10 cellular contexts compared by ENCODE assay signal in the genomic region with DNA sequence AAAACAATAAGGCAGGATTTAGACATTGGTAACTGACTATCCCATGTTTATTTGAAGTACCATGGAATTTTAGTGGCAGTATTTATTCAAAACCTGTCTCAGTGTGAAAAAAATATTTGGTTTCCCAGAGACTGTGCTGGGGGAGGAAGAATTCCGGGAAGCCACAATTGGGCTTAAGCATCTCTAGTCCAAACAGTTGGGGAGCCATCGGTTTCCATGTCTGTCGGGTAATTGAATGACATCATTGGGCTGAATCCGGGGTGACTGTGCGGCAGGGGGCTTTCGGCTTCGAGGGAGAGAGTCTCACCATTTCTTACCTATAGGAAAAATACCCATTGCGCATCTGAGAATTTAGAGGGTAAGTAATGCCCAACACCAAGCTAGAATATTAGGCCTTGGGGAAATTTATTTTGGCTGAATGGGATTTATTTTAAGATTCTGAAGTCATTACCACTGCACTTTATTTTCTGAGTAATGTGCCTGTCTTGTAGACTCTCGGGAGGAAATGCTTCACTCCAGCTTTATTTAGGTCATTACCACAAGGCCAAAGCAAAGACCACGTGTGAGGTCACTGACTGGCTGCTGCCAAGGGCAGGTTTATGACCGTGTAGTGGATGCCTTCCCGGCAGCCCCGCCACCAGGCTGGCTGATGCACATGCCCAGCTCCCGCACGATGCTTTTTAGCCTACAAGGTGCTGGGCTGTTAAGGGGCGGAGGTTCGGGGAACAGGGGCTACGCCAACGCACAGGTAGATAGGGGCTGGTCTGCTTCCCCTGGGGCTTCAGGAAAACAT. TPM values are rescaled to one million over a fixed set of nuclear protein-coding genes. Genes with fewer than 3 reads are reported as not detected.
A peak's percentile ranks its signal among the peaks of the same experiment; 100 is the strongest.
DNase-seq lines count a peak whose midpoint lies in the region; ATAC-seq, FAIRE-seq and TF ChIP-seq lines count a peak whose summit lies in the region.
"Had no signal": no experiment of that assay in that cellular context is flagged by ENCODE, and none has a peak within 500 bp of the region (broad histone marks: within the 10 kb centered on the region; RNA-seq: fewer than 3 reads in every experiment).

No MANE protein-coding gene starts in this region.

- H4K5ac ChIP-seq in mesendoderm (ENCODE audit: low read length): no peak overlapping the region

- no peak overlapping the region for H4K8ac ChIP-seq in mesendoderm (ENCODE audit: low read depth, low read length)

- no peak overlapping the region for H2BK120ac ChIP-seq in mesendoderm (ENCODE audit: low read depth, low read length)

- no peaks in the 10 kb centered on the region for H3K27me3 ChIP-seq in liver (ENCODE audit: control insufficient read depth in 4 of 4, insufficient read depth in 4 of 4, low read length in 3 of 4)
- peaks cover 3 to 22% of the 10 kb centered on the region in 2 experiments; a peak in 3 of 5 replicates for H3K27me3 ChIP-seq in HepG2 (ENCODE audit: control insufficient read depth in 1 of 2, insufficient read depth in 2 of 2, low read length in 2 of 2)
- H3K27me3 ChIP-seq in muscle layer of duodenum (ENCODE audit: low read depth, low read length): no peaks in the 10 kb centered on the region
- H3K27me3 ChIP-seq in mesendoderm (ENCODE audit: insufficient read depth, low read length, poor library complexity): no peaks in the 10 kb centered on the region

- H3K4me1 Mint-ChIP-seq in activated CD4-positive, alpha-beta T cell treated with anti-CD3 and anti-CD28 coated beads for 36 hours: no peaks in the 10 kb centered on the region

- H3K4me2 ChIP-seq in HepG2 (ENCODE audit: low read depth, low read length) (no peak overlapping the region), mesendoderm (ENCODE audit: low read length) (no peak overlapping the region)

- TF ChIP-seq RAD21 in liver (IDR thresholded peaks at IDR 0.05): no peak
- TF ChIP-seq RAD21 in HepG2 (CRISPR knock-in tag; IDR thresholded peaks at IDR 0.05): no peak

- no peak overlapping the region for H3K4me3 Mint-ChIP-seq in activated CD4-positive, alpha-beta T cell treated with anti-CD3 and anti-CD28 coated beads for 36 hours
- H3K4me3 Mint-ChIP-seq: B cell had no signal

- no peak overlapping the region for H2BK15ac ChIP-seq in mesendoderm (replicated peaks; ENCODE audit: low read depth)

- in situ Hi-C loops in HepG2 (cut with HindIII; ENCODE audit: extremely low pct_ligation_motif_present, low pct_unique_long_range_greater_than_20kb): no loop called here

- no peaks in the 10 kb centered on the region for H4K20me1 ChIP-seq in HepG2 (ENCODE audit: insufficient read depth, low read length)

- whole genome bisulfite sequencing in liver: 79% methylated on average over 19 of the region's 19 CpGs
- 67% methylated on average over 14 of the region's 19 CpGs for WGBS in HepG2 (ENCODE audit: low lambda C conversion rate)
- no CpG with 5 or more reads among the region's 19 CpGs for WGBS in mesendoderm (ENCODE audit: extremely low coverage, insufficient coverage, low lambda C conversion rate)

- H3K36me3 Mint-ChIP-seq in activated CD4-positive, alpha-beta T cell treated with anti-CD3 and anti-CD28 coated beads for 36 hours (ENCODE audit: low read depth): no peaks in the 10 kb centered on the region

- H3K79me2 ChIP-seq in HepG2 (ENCODE audit: insufficient read depth, low read length) (no peaks in the 10 kb centered on the region), mesendoderm (ENCODE audit: control insufficient read depth, insufficient read depth, low read length) (no peaks in the 10 kb centered on the region)

- no peak overlapping the region for H3K27ac Mint-ChIP-seq in activated CD4-positive, alpha-beta T cell treated with anti-CD3 and anti-CD28 coated beads for 36 hours
- H3K27ac Mint-ChIP-seq: B cell had no signal

- TF ChIP-seq POLR2A in HepG2 (IDR thresholded peaks at IDR 0.05; ENCODE audit: insufficient read depth in 1 of 2, low read depth in 2 of 2, low read length in 2 of 2): no peak

- H2AFZ ChIP-seq in HepG2 (ENCODE audit: low read length): no peak overlapping the region

- H3K9ac ChIP-seq in liver (ENCODE audit: low read depth in 1 of 2, low read length in 2 of 2): no peak overlapping the region
- H3K9ac ChIP-seq in HepG2 (ENCODE audit: insufficient read depth, low read depth, low read length): no peak overlapping the region
- H3K9ac ChIP-seq in mesendoderm (ENCODE audit: low read length): no peak overlapping the region

- intact Hi-C loops in HepG2 (cut with micrococcal nuclease; ENCODE audit: unreplicated experiment): no loop called here
- intact Hi-C loops in activated CD4-positive, alpha-beta T cell treated with anti-CD3 and anti-CD28 coated beads for 36 hours (cut with DNase I, micrococcal nuclease): no loop called here

- no peak overlapping the region for H3K4me3 ChIP-seq in liver (ENCODE audit: low read depth in 1 of 3, low read length in 3 of 3)
- H3K4me3 ChIP-seq in HepG2 (replicated peaks in 1 of 3; ENCODE audit: insufficient read depth in 1 of 3, low read depth in 2 of 3, low read length in 3 of 3): no peak overlapping the region
- no peak overlapping the region for H3K4me3 ChIP-seq in coronary artery
- no peak overlapping the region for H3K4me3 ChIP-seq in muscle layer of duodenum (ENCODE audit: low read depth in 1 of 2, low read length in 2 of 2)
- H3K4me3 ChIP-seq in mesendoderm (ENCODE audit: low read length): no peak overlapping the region

- POLR2A ChIA-PET in HepG2 (lab: Yijun Ruan, JAX): no interaction called here
- POLR2A ChIA-PET in activated CD4-positive, alpha-beta T cell treated with anti-CD3 and anti-CD28 coated beads for 36 hours (lab: Charles Lee): no interaction called here

- H3K4me1 ChIP-seq in liver (ENCODE audit: control insufficient read depth in 4 of 4, insufficient read depth in 4 of 4, low read length in 3 of 4): no peaks in the 10 kb centered on the region
- H3K4me1 ChIP-seq in HepG2 (ENCODE audit: insufficient read depth, low read length): no peaks in the 10 kb centered on the region
- no peaks in the 10 kb centered on the region for H3K4me1 ChIP-seq in muscle layer of duodenum (ENCODE audit: control insufficient read depth in 1 of 2, insufficient read depth in 2 of 2, low read length in 2 of 2)
- H3K4me1 ChIP-seq in mesendoderm (ENCODE audit: control insufficient read depth, low read depth, low read length): no peaks in the 10 kb centered on the region

- H3K4ac ChIP-seq in mesendoderm (ENCODE audit: low read depth, low read length): no peak overlapping the region

- no peak overlapping the region for H2BK5ac ChIP-seq in mesendoderm (ENCODE audit: low read length)

- H3K27me3 Mint-ChIP-seq in activated CD4-positive, alpha-beta T cell treated with anti-CD3 and anti-CD28 coated beads for 36 hours: no peaks in the 10 kb centered on the region
- H3K27me3 Mint-ChIP-seq: B cell had no signal

- H3K18ac ChIP-seq in mesendoderm (ENCODE audit: low read length): no peak overlapping the region

- peaks cover 0 to 2% (median 0%) of the 10 kb centered on the region in 4 donors for H3K9me3 ChIP-seq in liver (ENCODE audit: control insufficient read depth in 4 of 4, low read length in 3 of 4)
- no peaks in the 10 kb centered on the region for H3K9me3 ChIP-seq in HepG2 (ENCODE audit: low read length)
- H3K9me3 ChIP-seq in muscle layer of duodenum (ENCODE audit: control insufficient read depth in 1 of 2, low read length in 2 of 2): no peaks in the 10 kb centered on the region

- ATAC-seq in HepG2 (no peak), HG03457 (IDR thresholded peaks at IDR 0.05; ENCODE audit: unreplicated experiment) (no peak)
- no peak for ATAC-seq in activated CD4-positive, alpha-beta T cell treated with anti-CD3 and anti-CD28 coated beads for 36 hours

- no peak for DNase-seq in HepG2 (ENCODE audit: low spot score)
- DNase-seq in coronary artery (ENCODE audit: low spot score): peak; percentile 89
- DNase-seq in activated CD4-positive, alpha-beta T cell treated with anti-CD3 and anti-CD28 coated beads for 36 hours: no peak
- no peak for DNase-seq in mesendoderm
- no peak for DNase-seq in stimulated activated CD4-positive, alpha-beta T cell treated with anti-CD3 and anti-CD28 coated beads, Interleukin-2, amount 100 ng/mL, for 24 hours
- DNase-seq: NCI-H2081 treated with DMSO at 0.1 percent for 48 hours had no signal

- TF ChIP-seq CTCF in liver (IDR thresholded peaks at IDR 0.05; ENCODE audit: low read depth, low read length, missing input control) (no peak), HepG2 (CRISPR knock-in tag; IDR thresholded peaks at IDR 0.05) (no peak), coronary artery (IDR thresholded peaks at IDR 0.05) (no peak)

- TF ChIP-seq EP300 in HepG2 (IDR thresholded peaks at IDR 0.05; ENCODE audit: low read depth in 2 of 2, low read length in 2 of 2): no peak
- TF ChIP-seq EP300 in HepG2 (CRISPR knock-in tag; IDR thresholded peaks at IDR 0.05; ENCODE audit: borderline replicate concordance): no peak

- H3K56ac ChIP-seq in mesendoderm (ENCODE audit: low read length): no peak overlapping the region

- no peaks in the 10 kb centered on the region for H3K79me1 ChIP-seq in mesendoderm (ENCODE audit: low read length)

- no peaks in the 10 kb centered on the region for H3K9me3 Mint-ChIP-seq in activated CD4-positive, alpha-beta T cell treated with anti-CD3 and anti-CD28 coated beads for 36 hours (ENCODE audit: low read depth)

- CTCF ChIA-PET in HepG2 (lab: Yijun Ruan, JAX; ENCODE audit: low intra/inter-chr PET ratio, low total read pairs): no interaction called here
- CTCF ChIA-PET in activated CD4-positive, alpha-beta T cell treated with anti-CD3 and anti-CD28 coated beads for 36 hours (lab: Charles Lee): no interaction called here

- FAIRE-seq in HepG2 (lab: Jason Lieb, UNC): no peak

- H3K27ac ChIP-seq in liver (ENCODE audit: low read depth in 1 of 2, low read length in 2 of 2): no peak overlapping the region
- no peak overlapping the region for H3K27ac ChIP-seq in HepG2 (ENCODE audit: extremely low read length, insufficient read depth, low read length)
- H3K27ac ChIP-seq in coronary artery: peak overlapping the region; percentile 71 to 83
- H3K27ac ChIP-seq in muscle layer of duodenum (ENCODE audit: low read length): peak overlapping the region; percentile 14
- H3K27ac ChIP-seq in mesendoderm (ENCODE audit: low read depth, low read length): no peak overlapping the region

- no peak overlapping the region for H3K23ac ChIP-seq in mesendoderm (ENCODE audit: low read length)

- no TSS peak for BruUV-seq in HepG2 (replicated peaks; lab: Mats Ljungman, UMichigan)

- no peak overlapping the region for H2AK5ac ChIP-seq in mesendoderm (ENCODE audit: low read length)

- H3K36me3 ChIP-seq in liver (ENCODE audit: control insufficient read depth in 4 of 4, insufficient read depth in 3 of 4, low read depth in 1 of 4, low read length in 3 of 4) (no peaks in the 10 kb centered on the region), HepG2 (replicated peaks in 1 of 2; ENCODE audit: control insufficient read depth in 1 of 2, insufficient read depth in 2 of 2, low read length in 2 of 2) (no peaks in the 10 kb centered on the region), muscle layer of duodenum (ENCODE audit: control insufficient read depth in 1 of 2, insufficient read depth in 2 of 2, low read length in 2 of 2) (no peaks in the 10 kb centered on the region), mesendoderm (ENCODE audit: control insufficient read depth, insufficient read depth, low read length) (no peaks in the 10 kb centered on the region)

RNA-seq across cellular contexts. Expression of gene UMODL1, which starts 23.1 kb away (rescaled TPM):
- total RNA-seq in liver: under 1 TPM; 0.08 to 0.14 TPM
- polyA plus RNA-seq in liver: under 1 TPM in 1 of 2 donors, not detected in 1; 0.08 TPM
- not detected in 2 replicates for total RNA-seq in HepG2 (2016; rRNA removed; fragmentation: Illumina TruSeq; extraction: Trizol)
- total RNA-seq in HepG2 (2016; cell fraction: cytosol; rRNA removed; fragmentation: Illumina TruSeq; extraction: Trizol; ENCODE audit: low read depth): not detected in 2 replicates
- total RNA-seq in HepG2 (2016; cell fraction: insoluble cytoplasmic fraction; rRNA removed; fragmentation: Illumina TruSeq; extraction: Trizol): not detected in 2 replicates
- not detected in 2 replicates for total RNA-seq in HepG2 (2016; cell fraction: membrane; rRNA removed; fragmentation: Illumina TruSeq; extraction: Trizol)
- total RNA-seq in HepG2 (2016; cell fraction: nucleus; rRNA removed; fragmentation: Illumina TruSeq; extraction: Trizol): not detected in 2 replicates
- polyA plus RNA-seq in HepG2 (2011; rRNA removed): not detected in 2 replicates
- polyA plus RNA-seq in HepG2 (2011; cell fraction: cytosol; rRNA removed): not detected in 2 replicates
- not detected in 2 replicates for polyA plus RNA-seq in HepG2 (2011; cell fraction: nucleus; rRNA removed)
- polyA plus RNA-seq in HepG2 (2012): not detected in 2 replicates
- not detected in 2 replicates for polyA plus RNA-seq in HepG2 (2016; cell fraction: cytosol; fragmentation: Illumina TruSeq; extraction: Trizol; ENCODE audit: low read depth)
- not detected in 2 replicates for polyA plus RNA-seq in HepG2 (2016; cell fraction: insoluble cytoplasmic fraction; fragmentation: Illumina TruSeq; extraction: Trizol; ENCODE audit: low read depth)
- polyA plus RNA-seq in HepG2 (2016; cell fraction: membrane; fragmentation: Illumina TruSeq; extraction: Trizol; ENCODE audit: low read depth): not detected in 2 replicates
- polyA plus RNA-seq in HepG2 (2016; cell fraction: nucleus; fragmentation: Illumina TruSeq; extraction: Trizol; ENCODE audit: insufficient read depth, low read depth): not detected in 2 replicates
- polyA minus RNA-seq in HepG2 (2011; rRNA and poly(A)+ RNA removed; ENCODE audit: low replicate concordance): not detected in 2 replicates
- polyA minus RNA-seq in HepG2 (2011; cell fraction: cytosol; rRNA and poly(A)+ RNA removed): not detected in 2 replicates
- polyA minus RNA-seq in HepG2 (2011; cell fraction: nucleus; rRNA and poly(A)+ RNA removed): not detected in 2 replicates
- total RNA-seq in activated CD4-positive, alpha-beta T cell treated with anti-CD3 and anti-CD28 coated beads for 36 hours: not detected
- polyA plus RNA-seq in mesendoderm (2013, experiment 1 of 2): 0.07 TPM
- polyA plus RNA-seq in mesendoderm (2013, experiment 2 of 2): 0.07 TPM

RNA-seq across cellular contexts. Expression of gene ZBTB21, which starts 37.9 kb away (rescaled TPM):
- total RNA-seq in liver (10 to 100 TPM in 1 of 2 donors, 1 to 10 TPM in 1; 3.1 to 14.1 TPM), HepG2 (2016; rRNA removed; fragmentation: Illumina TruSeq; extraction: Trizol) (6.1 and 7.7 TPM in 2 replicates)
- polyA plus RNA-seq in liver (1 to 10 TPM; 3.5 to 4.6 TPM), HepG2 (2011; rRNA removed) (2.5 and 4.5 TPM in 2 replicates)
- total RNA-seq in HepG2 (2016; cell fraction: cytosol; rRNA removed; fragmentation: Illumina TruSeq; extraction: Trizol; ENCODE audit: low read depth): 0.97 and 1.3 TPM in 2 replicates
- 5.5 and 8.3 TPM in 2 replicates for total RNA-seq in HepG2 (2016; cell fraction: insoluble cytoplasmic fraction; rRNA removed; fragmentation: Illumina TruSeq; extraction: Trizol)
- total RNA-seq in HepG2 (2016; cell fraction: membrane; rRNA removed; fragmentation: Illumina TruSeq; extraction: Trizol): 3.0 and 3.4 TPM in 2 replicates
- 8.5 and 10.3 TPM in 2 replicates for total RNA-seq in HepG2 (2016; cell fraction: nucleus; rRNA removed; fragmentation: Illumina TruSeq; extraction: Trizol)
- polyA plus RNA-seq in HepG2 (2011; cell fraction: cytosol; rRNA removed): 1.6 and 2.3 TPM in 2 replicates
- 4.3 and 8.3 TPM in 2 replicates for polyA plus RNA-seq in HepG2 (2011; cell fraction: nucleus; rRNA removed)
- 3.7 and 5.1 TPM in 2 replicates for polyA plus RNA-seq in HepG2 (2012)
- 0.25 TPM in 2 replicates for polyA plus RNA-seq in HepG2 (2016; cell fraction: cytosol; fragmentation: Illumina TruSeq; extraction: Trizol; ENCODE audit: low read depth)
- 5.7 and 5.8 TPM in 2 replicates for polyA plus RNA-seq in HepG2 (2016; cell fraction: insoluble cytoplasmic fraction; fragmentation: Illumina TruSeq; extraction: Trizol; ENCODE audit: low read depth)
- polyA plus RNA-seq in HepG2 (2016; cell fraction: membrane; fragmentation: Illumina TruSeq; extraction: Trizol; ENCODE audit: low read depth): 0.60 and 0.90 TPM in 2 replicates
- polyA plus RNA-seq in HepG2 (2016; cell fraction: nucleus; fragmentation: Illumina TruSeq; extraction: Trizol; ENCODE audit: insufficient read depth, low read depth): 8.0 and 9.0 TPM in 2 replicates
- polyA minus RNA-seq in HepG2 (2011; rRNA and poly(A)+ RNA removed; ENCODE audit: low replicate concordance): 6.1 and 21.7 TPM in 2 replicates
- 4.0 and 6.0 TPM in 2 replicates for polyA minus RNA-seq in HepG2 (2011; cell fraction: cytosol; rRNA and poly(A)+ RNA removed)
- polyA minus RNA-seq in HepG2 (2011; cell fraction: nucleus; rRNA and poly(A)+ RNA removed): 14.5 and 16.0 TPM in 2 replicates
- total RNA-seq in activated CD4-positive, alpha-beta T cell treated with anti-CD3 and anti-CD28 coated beads for 36 hours: 10 to 100 TPM; 30.7 to 32.9 TPM
- 5.3 TPM for polyA plus RNA-seq in mesendoderm (2013, experiment 1 of 2)
- polyA plus RNA-seq in mesendoderm (2013, experiment 2 of 2): 5.8 TPM

Comparison
In these comparisons a context has a peak if more than half of its experiments do, and no peak if none do; other contexts are left out.
1. H3K27ac ChIP-seq: peak in coronary artery (2 of 2) and muscle layer of duodenum (single experiment); none in liver (0 of 2), HepG2 (single experiment) and mesendoderm (single experiment).